Comparison of ENCODE assay signal across 25 cellular contexts in the genomic region with DNA sequence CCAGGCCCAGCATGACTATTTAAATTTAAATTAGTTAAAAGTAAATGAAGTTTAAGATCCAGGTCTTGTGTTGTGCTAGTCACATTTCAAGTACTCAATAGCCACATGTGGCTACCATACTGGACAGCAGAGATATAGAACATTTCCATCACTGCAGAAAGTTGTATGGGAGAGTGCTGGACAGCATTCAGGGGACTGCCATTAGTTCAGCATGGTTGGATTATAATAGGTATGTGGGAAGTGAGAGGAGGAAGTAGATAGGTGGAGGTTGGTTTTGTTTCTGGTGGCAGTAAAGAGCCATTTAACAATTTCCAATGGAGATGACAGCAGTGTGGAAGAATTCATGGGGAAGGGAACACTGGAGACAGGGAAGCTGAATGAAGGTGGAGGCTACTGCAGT. TPM values are rescaled to one million over a fixed set of nuclear protein-coding genes. Genes with fewer than 3 reads are reported as not detected.
"Had no signal": no experiment of that assay in that cellular context is flagged by ENCODE, and none has a peak within 500 bp of the region (broad histone marks: within the 10 kb centered on the region; RNA-seq: fewer than 3 reads in every experiment).

No MANE protein-coding gene starts in this region.

- DNase-seq: activated CD4-positive, alpha-beta T cell treated with anti-CD3 and anti-CD28 coated beads for 4 hours; activated CD8-positive, alpha-beta memory T cell treated with anti-CD3 and anti-CD28 coated beads, Interleukin-2, amount 50 U/mL, for 4 hours; activated CD8-positive, alpha-beta T cell treated with anti-CD3 and anti-CD28 coated beads for 36 hours; activated gamma-delta T cell treated with Interleukin-2 at 50 U/mL for 16 hours; activated T-cell treated with anti-CD3 and anti-CD28 coated beads, Interleukin-2, amount 50 U/mL, for 72 hours; aorta; caudate nucleus; MV-4-11; NCI-H1092 treated with DMSO at 0.1 percent for 48 hours; NCI-H1436; NCI-H1694 treated with DMSO at 0.1 percent for 48 hours; NCI-H2029 treated with DMSO at 0.1 percent for 48 hours; NCI-H345; NCI-H510A; NCI-H526 treated with DMSO at 0.1 percent for 48 hours; NK-92 treated with Interleukin-12 subunit alpha and Interleukin-12 subunit beta, amount 100 ng/mL, for 24 hours; SIG-M5; T-cell; T-helper 2 cell; T1000 had no signal

- H3K4me2 ChIP-seq: KMS-11 had no signal

- H3K4me3 ChIP-seq: breast epithelium had no signal

- ATAC-seq: activated CD8-positive, alpha-beta T cell treated with anti-CD3 and anti-CD28 coated beads for 36 hours; activated T-cell treated with anti-CD3 and anti-CD28 coated beads, Interleukin-2, amount 50 U/mL, for 72 hours; T-cell had no signal

- H3K9me3 Mint-ChIP-seq: activated CD8-positive, alpha-beta T cell treated with anti-CD3 and anti-CD28 coated beads for 36 hours; activated naive CD4-positive, alpha-beta T cell treated with anti-CD3 and anti-CD28 coated beads, Interleukin-2, amount 50 U/mL, for 24 hours; activated T-cell treated with anti-CD3 and anti-CD28 coated beads, Interleukin-2, amount 50 U/mL, for 72 hours; activated T-helper 2 cell treated with anti-CD3 and anti-CD28 coated beads, Interferon-gamma antibody, Interleukin-2, Interleukin-4, amounts not matched to agents 10 μg/mL and 5 μg/mL and 100 μg/mL, durations not matched to agents 14 hours and 24 hours and 36 hours; T-cell had no signal

- H3K9me3 ChIP-seq: breast epithelium had no signal

- H3K4me3 Mint-ChIP-seq: activated CD8-positive, alpha-beta T cell treated with anti-CD3 and anti-CD28 coated beads for 36 hours; activated naive CD4-positive, alpha-beta T cell treated with anti-CD3 and anti-CD28 coated beads, Interleukin-2, amount 50 U/mL, for 24 hours; activated T-cell treated with anti-CD3 and anti-CD28 coated beads, Interleukin-2, amount 50 U/mL, for 72 hours; T-cell had no signal

- H3K27ac ChIP-seq: breast epithelium, KMS-11, VCaP had no signal

- H3K27ac Mint-ChIP-seq: activated CD8-positive, alpha-beta T cell treated with anti-CD3 and anti-CD28 coated beads for 36 hours; activated T-cell treated with anti-CD3 and anti-CD28 coated beads, Interleukin-2, amount 50 U/mL, for 72 hours; activated T-helper 2 cell treated with anti-CD3 and anti-CD28 coated beads, Interferon-gamma antibody, Interleukin-2, Interleukin-4, amounts not matched to agents 10 μg/mL and 5 μg/mL and 100 μg/mL, durations not matched to agents 14 hours and 24 hours and 36 hours had no signal

- H3K36me3 ChIP-seq: breast epithelium had no signal

RNA-seq across cellular contexts. Expression of gene ERVMER34-1, which starts 42.1 kb away (rescaled TPM):
- total RNA-seq: activated T-helper 2 cell treated with anti-CD3 and anti-CD28 coated beads, Interferon-gamma antibody, Interleukin-2, Interleukin-4, amounts not matched to agents 10 μg/mL and 5 μg/mL and 100 μg/mL, durations not matched to agents 14 hours and 24 hours and 36 hours; T-cell had no signal
